13 cellular contexts compared by ENCODE assay signal in the genomic region with DNA sequence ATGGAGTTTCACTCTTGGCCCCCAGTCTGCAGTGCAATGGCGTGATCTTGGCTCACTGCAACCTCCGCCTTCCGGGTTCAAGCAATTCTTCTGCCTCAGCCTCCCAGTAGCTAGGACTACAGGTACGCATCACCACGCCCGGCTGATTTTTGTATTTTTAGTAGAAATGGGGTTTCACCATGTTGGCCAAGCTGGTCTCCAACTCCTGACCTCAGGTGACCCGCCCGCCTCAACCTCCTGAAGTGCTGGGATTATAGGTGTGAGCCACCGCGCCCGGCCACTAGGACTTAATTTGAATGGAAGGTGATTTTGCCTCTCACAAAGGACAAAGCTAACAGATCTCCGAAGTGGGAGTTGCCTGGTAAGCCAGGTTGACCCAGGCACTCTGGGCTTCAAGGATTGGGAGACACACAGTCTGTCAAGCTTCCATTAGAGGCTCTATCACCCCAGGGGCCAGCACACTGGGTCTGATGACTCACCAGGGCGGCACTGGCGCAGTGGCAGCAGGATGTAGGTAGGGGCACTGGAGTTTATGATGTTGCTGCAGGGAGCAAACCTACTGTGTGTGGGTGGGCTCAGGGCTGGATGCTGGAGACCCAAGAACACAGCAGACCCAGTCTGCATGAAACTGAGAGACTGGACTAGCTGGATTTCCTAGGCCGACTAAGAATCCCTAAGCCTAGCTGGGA. TPM values are rescaled to one million over a fixed set of nuclear protein-coding genes. Genes with fewer than 3 reads are reported as not detected.
DNase-seq lines count a peak whose midpoint lies in the region; ATAC-seq, FAIRE-seq and TF ChIP-seq lines count a peak whose summit lies in the region.
"Had no signal": no experiment of that assay in that cellular context is flagged by ENCODE, and none has a peak within 500 bp of the region (broad histone marks: within the 10 kb centered on the region; RNA-seq: fewer than 3 reads in every experiment).

No MANE protein-coding gene starts in this region.

- no peak for ATAC-seq in thoracic aorta (ENCODE audit: insufficient number of reproducible peaks, low FRiP score, low read depth)
- ATAC-seq in naive thymus-derived CD8-positive, alpha-beta T cell = no peak

- H3K27ac ChIP-seq in fibroblast of lung (ENCODE audit: insufficient read depth, low read length) = peak overlapping the region; percentile 89
- H3K27ac ChIP-seq in thoracic aorta = peak overlapping the region; percentile 86 to 96
- H3K27ac ChIP-seq: C4-2B had no signal

- H3K27me3 ChIP-seq in fibroblast of lung (ENCODE audit: control insufficient read depth, insufficient read depth, low read length) (no peaks in the 10 kb centered on the region), thoracic aorta (replicated peaks; ENCODE audit: insufficient read depth) (no peaks in the 10 kb centered on the region)

- no peaks in the 10 kb centered on the region for H3K36me3 Mint-ChIP-seq in activated T-helper 1 cell treated with anti-CD3 and anti-CD28 coated beads, Interleukin-12 subunit alpha, Interleukin-12 subunit beta, Interleukin-2, Interleukin-4 antibody, amounts not matched to agents 30 ng/mL and 10 ng/mL and 1 ng/mL, durations not matched to agents 14 hours and 24 hours and 36 hours (ENCODE audit: low read depth)
- no peaks in the 10 kb centered on the region for H3K36me3 Mint-ChIP-seq in naive thymus-derived CD8-positive, alpha-beta T cell

- no peaks in the 10 kb centered on the region for H3K79me2 ChIP-seq in fibroblast of lung (ENCODE audit: control insufficient read depth, insufficient read depth, low read length)

- no peak overlapping the region for H3K4me3 Mint-ChIP-seq in activated T-helper 1 cell treated with anti-CD3 and anti-CD28 coated beads, Interleukin-12 subunit alpha, Interleukin-12 subunit beta, Interleukin-2, Interleukin-4 antibody, amounts not matched to agents 30 ng/mL and 10 ng/mL and 1 ng/mL, durations not matched to agents 14 hours and 24 hours and 36 hours
- peak overlapping the region in 1 of 10 donors; percentile 48 for H3K4me3 Mint-ChIP-seq in naive thymus-derived CD8-positive, alpha-beta T cell

- H3K4me1 Mint-ChIP-seq in activated T-helper 1 cell treated with anti-CD3 and anti-CD28 coated beads, Interleukin-12 subunit alpha, Interleukin-12 subunit beta, Interleukin-2, Interleukin-4 antibody, amounts not matched to agents 30 ng/mL and 10 ng/mL and 1 ng/mL, durations not matched to agents 14 hours and 24 hours and 36 hours (ENCODE audit: low read depth) = peaks cover 16% of the 10 kb centered on the region
- H3K4me1 Mint-ChIP-seq in naive thymus-derived CD8-positive, alpha-beta T cell = peaks cover 11 to 17% (median 16%) of the 10 kb centered on the region in 4 donors

- no peak overlapping the region for H3K27ac Mint-ChIP-seq in activated T-helper 1 cell treated with anti-CD3 and anti-CD28 coated beads, Interleukin-12 subunit alpha, Interleukin-12 subunit beta, Interleukin-2, Interleukin-4 antibody, amounts not matched to agents 30 ng/mL and 10 ng/mL and 1 ng/mL, durations not matched to agents 14 hours and 24 hours and 36 hours
- peak overlapping the region in 1 of 10 donors; percentile 92 for H3K27ac Mint-ChIP-seq in naive thymus-derived CD8-positive, alpha-beta T cell

- no peaks in the 10 kb centered on the region for H4K20me1 ChIP-seq in fibroblast of lung (ENCODE audit: control insufficient read depth, extremely low read depth, insufficient read depth, low read length)

- FAIRE-seq in RCC 7860 (lab: Jason Lieb, UNC) = no peak

- no peak overlapping the region for H3K9ac ChIP-seq in fibroblast of lung (ENCODE audit: insufficient read depth, low read length)

- H3K9me3 Mint-ChIP-seq in activated T-helper 1 cell treated with anti-CD3 and anti-CD28 coated beads, Interleukin-12 subunit alpha, Interleukin-12 subunit beta, Interleukin-2, Interleukin-4 antibody, amounts not matched to agents 30 ng/mL and 10 ng/mL and 1 ng/mL, durations not matched to agents 14 hours and 24 hours and 36 hours = no peaks in the 10 kb centered on the region
- no peaks in the 10 kb centered on the region for H3K9me3 Mint-ChIP-seq in naive thymus-derived CD8-positive, alpha-beta T cell

- no peaks in the 10 kb centered on the region for H3K36me3 ChIP-seq in fibroblast of lung (ENCODE audit: control insufficient read depth, insufficient read depth, low read length)
- no peaks in the 10 kb centered on the region for H3K36me3 ChIP-seq in thoracic aorta

- DNase-seq in activated T-cell treated with anti-CD3 and anti-CD28 coated beads, Interleukin-2, amount 50 U/mL, for 48 hours = peak; percentile 22 to 27
- no peak for DNase-seq in activated T-cell treated with anti-CD3 and anti-CD28 coated beads, Interleukin-2, amount 50 U/mL, for 1 hour
- DNase-seq in RCC 7860 (ENCODE audit: low spot score) (peak; percentile 24), fibroblast of lung (ENCODE audit: low read depth in 2 of 2) (no peak), thoracic aorta (ENCODE audit: low spot score) (no peak), germinal center (ENCODE audit: low spot score) (no peak)
- DNase-seq in activated T-helper 1 cell treated with anti-CD3 and anti-CD28 coated beads, Interleukin-12 subunit alpha, Interleukin-12 subunit beta, Interleukin-2, Interleukin-4 antibody, amounts not matched to agents 30 ng/mL and 10 ng/mL and 1 ng/mL, durations not matched to agents 14 hours and 24 hours and 36 hours (ENCODE audit: low spot score) = no peak
- DNase-seq in naive thymus-derived CD8-positive, alpha-beta T cell = no peak
- DNase-seq: NCI-H2107; stimulated activated CD4-positive, alpha-beta T cell treated with anti-CD3 and anti-CD28 coated beads, Interleukin-12 subunit alpha, Interleukin-12 subunit beta, amount 100 ng/mL, for 4 hours; stimulated activated naive CD4-positive, alpha-beta T cell treated with Interleukin-2 at 50 U/mL for 16 hours had no signal

- H3K4me2 ChIP-seq in fibroblast of lung (ENCODE audit: extremely low read depth, insufficient read depth, low read length) = peak overlapping the region; percentile 13

- H3K4me1 ChIP-seq in fibroblast of lung (ENCODE audit: control insufficient read depth, extremely low read depth, insufficient read depth, low read length) (peaks cover 18% of the 10 kb centered on the region), thoracic aorta (ENCODE audit: control insufficient read depth in 1 of 2, low read depth in 2 of 2) (peaks cover 7 to 23% of the 10 kb centered on the region in 2 donors)

- no peaks in the 10 kb centered on the region for H3K9me3 ChIP-seq in fibroblast of lung (ENCODE audit: control insufficient read depth, insufficient read depth, low read depth, low read length)
- H3K9me3 ChIP-seq in thoracic aorta = no peaks in the 10 kb centered on the region

- POLR2A ChIA-PET in naive thymus-derived CD8-positive, alpha-beta T cell (lab: Charles Lee) = interaction anchor here (0.6 kb wide), 1 partner anchor 76 kb away, joined by 3 read pairs; no protein-coding TSS in a partner anchor

- TF ChIP-seq CTCF in fibroblast of lung (conservative IDR thresholded peaks at IDR 0.05 in 1 of 2, IDR thresholded peaks at IDR 0.05 in 1 of 2; ENCODE audit: low read depth in 1 of 2, low read length in 2 of 2) = no peak
- no peak for TF ChIP-seq CTCF in thoracic aorta (IDR thresholded peaks at IDR 0.05)

- no peak overlapping the region for H2AFZ ChIP-seq in fibroblast of lung (ENCODE audit: low read length)

- H3K27me3 Mint-ChIP-seq in activated T-helper 1 cell treated with anti-CD3 and anti-CD28 coated beads, Interleukin-12 subunit alpha, Interleukin-12 subunit beta, Interleukin-2, Interleukin-4 antibody, amounts not matched to agents 30 ng/mL and 10 ng/mL and 1 ng/mL, durations not matched to agents 14 hours and 24 hours and 36 hours (ENCODE audit: insufficient read depth) = no peaks in the 10 kb centered on the region
- H3K27me3 Mint-ChIP-seq in naive thymus-derived CD8-positive, alpha-beta T cell = peaks cover 0 to 3% (median 0%) of the 10 kb centered on the region in 5 donors

- intact Hi-C loops in activated T-helper 1 cell treated with anti-CD3 and anti-CD28 coated beads, Interleukin-12 subunit alpha, Interleukin-12 subunit beta, Interleukin-2, Interleukin-4 antibody, amounts not matched to agents 30 ng/mL and 10 ng/mL and 1 ng/mL, durations not matched to agents 14 hours and 24 hours and 36 hours (cut with micrococcal nuclease) = loop anchor here (2.0 kb wide), 1 partner anchor 222 kb away; no protein-coding TSS in a partner anchor

- no peak overlapping the region for H3K4me3 ChIP-seq in fibroblast of lung (replicated peaks in 1 of 4; ENCODE audit: control extremely low read depth in 1 of 4, insufficient read depth in 1 of 4, low read depth in 3 of 4, low read length in 4 of 4)
- no peak overlapping the region for H3K4me3 ChIP-seq in thoracic aorta

RNA-seq across cellular contexts. Expression of gene KCTD14, which starts 17.8 kb away (rescaled TPM):
- total RNA-seq in fibroblast of lung = 0.33 and 0.77 TPM in 2 replicates
- polyA plus RNA-seq in fibroblast of lung = 2.5 and 3.2 TPM in 2 replicates
- 1.2 and 1.9 TPM in 2 replicates for polyA plus RNA-seq in fibroblast of lung (2012)
- polyA minus RNA-seq in fibroblast of lung (ENCODE audit: low replicate concordance) = 2.2 and 5.9 TPM in 2 replicates
- total RNA-seq in thoracic aorta = 1 to 10 TPM in 1 of 2 donors, under 1 TPM in 1; 0.81 to 5.6 TPM
- total RNA-seq in activated T-helper 1 cell treated with anti-CD3 and anti-CD28 coated beads, Interleukin-12 subunit alpha, Interleukin-12 subunit beta, Interleukin-2, Interleukin-4 antibody, amounts not matched to agents 30 ng/mL and 10 ng/mL and 1 ng/mL, durations not matched to agents 14 hours and 24 hours and 36 hours = 0.16 and 0.49 TPM in 2 replicates
- total RNA-seq in naive thymus-derived CD8-positive, alpha-beta T cell = under 1 TPM in 1 of 2 experiments, not detected in 1; 0.36 TPM
- polyA plus RNA-seq in naive thymus-derived CD8-positive, alpha-beta T cell = under 1 TPM in 2 of 3 donors, not detected in 1; 0.13 to 0.33 TPM

RNA-seq across cellular contexts. Expression of gene THRSP, which starts 22.8 kb away (rescaled TPM):
- total RNA-seq in fibroblast of lung (under 0.01 TPM in 1 of 2 replicates, not detected in the other), thoracic aorta (under 1 TPM in 1 of 2 donors, not detected in 1; 0.56 TPM)
- 0.19 TPM in 1 of 2 replicates, not detected in the other for polyA plus RNA-seq in fibroblast of lung
- polyA plus RNA-seq in fibroblast of lung (2012) = 0.10 TPM in 1 of 2 replicates, not detected in the other
- not detected in 2 replicates for polyA minus RNA-seq in fibroblast of lung (ENCODE audit: low replicate concordance)
- not detected in 2 replicates for total RNA-seq in activated T-helper 1 cell treated with anti-CD3 and anti-CD28 coated beads, Interleukin-12 subunit alpha, Interleukin-12 subunit beta, Interleukin-2, Interleukin-4 antibody, amounts not matched to agents 30 ng/mL and 10 ng/mL and 1 ng/mL, durations not matched to agents 14 hours and 24 hours and 36 hours
- total RNA-seq in naive thymus-derived CD8-positive, alpha-beta T cell = not detected
- polyA plus RNA-seq in naive thymus-derived CD8-positive, alpha-beta T cell = not detected
- total RNA-seq: fibroblast of villous mesenchyme had no signal

RNA-seq across cellular contexts. Expression of gene NDUFC2, which starts 38.8 kb away (rescaled TPM):
- total RNA-seq in fibroblast of lung = 60.9 and 101 TPM in 2 replicates
- 93.9 and 113 TPM in 2 replicates for polyA plus RNA-seq in fibroblast of lung
- 446 and 520 TPM in 2 replicates for polyA plus RNA-seq in fibroblast of lung (2012)
- polyA minus RNA-seq in fibroblast of lung (ENCODE audit: low replicate concordance) = 29.3 and 35.9 TPM in 2 replicates
- 10 to 100 TPM; 42.4 to 62.0 TPM for total RNA-seq in thoracic aorta
- 208 and 220 TPM in 2 replicates for total RNA-seq in activated T-helper 1 cell treated with anti-CD3 and anti-CD28 coated beads, Interleukin-12 subunit alpha, Interleukin-12 subunit beta, Interleukin-2, Interleukin-4 antibody, amounts not matched to agents 30 ng/mL and 10 ng/mL and 1 ng/mL, durations not matched to agents 14 hours and 24 hours and 36 hours
- 10 to 100 TPM; 71.4 to 77.7 TPM for total RNA-seq in naive thymus-derived CD8-positive, alpha-beta T cell
- polyA plus RNA-seq in naive thymus-derived CD8-positive, alpha-beta T cell = 100 to 1,000 TPM; 158 to 206 (median 163) TPM

RNA-seq across cellular contexts. Expression of gene INTS4, which starts 46.4 kb away (rescaled TPM):
- total RNA-seq in fibroblast of lung (32.4 and 38.6 TPM in 2 replicates), thoracic aorta (10 to 100 TPM; 23.4 to 31.1 TPM)
- 17.2 and 20.8 TPM in 2 replicates for polyA plus RNA-seq in fibroblast of lung
- polyA plus RNA-seq in fibroblast of lung (2012) = 14.6 and 20.2 TPM in 2 replicates
- 26.7 and 36.1 TPM in 2 replicates for polyA minus RNA-seq in fibroblast of lung (ENCODE audit: low replicate concordance)
- total RNA-seq in activated T-helper 1 cell treated with anti-CD3 and anti-CD28 coated beads, Interleukin-12 subunit alpha, Interleukin-12 subunit beta, Interleukin-2, Interleukin-4 antibody, amounts not matched to agents 30 ng/mL and 10 ng/mL and 1 ng/mL, durations not matched to agents 14 hours and 24 hours and 36 hours = 58.2 and 63.6 TPM in 2 replicates
- total RNA-seq in naive thymus-derived CD8-positive, alpha-beta T cell = 10 to 100 TPM; 73.8 to 77.1 TPM
- 10 to 100 TPM; 36.1 to 42.7 (median 36.5) TPM for polyA plus RNA-seq in naive thymus-derived CD8-positive, alpha-beta T cell

Comparison
In these comparisons a context has a peak if more than half of its experiments do, and no peak if none do; other contexts are left out.
1. DNase-seq: peak in activated T-cell treated with anti-CD3 and anti-CD28 coated beads, Interleukin-2, amount 50 U/mL, for 48 hours (2 of 2) and RCC 7860 (single experiment); none in activated T-cell treated with anti-CD3 and anti-CD28 coated beads, Interleukin-2, amount 50 U/mL, for 1 hour (single experiment), fibroblast of lung (0 of 2), thoracic aorta (single experiment), germinal center (single experiment), activated T-helper 1 cell treated with anti-CD3 and anti-CD28 coated beads, Interleukin-12 subunit alpha, Interleukin-12 subunit beta, Interleukin-2, Interleukin-4 antibody, amounts not matched to agents 30 ng/mL and 10 ng/mL and 1 ng/mL, durations not matched to agents 14 hours and 24 hours and 36 hours (single experiment) and naive thymus-derived CD8-positive, alpha-beta T cell (0 of 10).